In genomic region chr3:137105277-137105977, GRCh38 we compare ENCODE assay signal across 1 cellular context.
TF ChIP-seq lines count a peak whose summit lies in the region.

No MANE protein-coding gene starts in this region.

TF ChIP-seq in WTC11, 78 proteins besides CTCF, POLR2A, EP300 and RAD21 (continued from another document):
- TF ChIP-seq ZNF532 (CRISPR knock-in tag; IDR thresholded peaks at IDR 0.05; ENCODE audit: borderline replicate concordance) (no peak), NR1H2 (CRISPR knock-in tag; IDR thresholded peaks at IDR 0.05) (no peak), GTF2I (CRISPR knock-in tag; conservative IDR thresholded peaks at IDR 0.05) (no peak), FOXP1 (CRISPR knock-in tag; IDR thresholded peaks at IDR 0.05; ENCODE audit: borderline replicate concordance) (no peak)
